In genomic region chr9:99793528-99793927, GRCh38 we compare ENCODE assay signal across 35 cellular contexts.
"Had no signal": no experiment of that assay in that cellular context is flagged by ENCODE, and none has a peak within 500 bp of the region (broad histone marks: within the 10 kb centered on the region; RNA-seq: fewer than 3 reads in every experiment).

No MANE protein-coding gene starts in this region.

- H3K9me3 ChIP-seq: MG63 had no signal

- H3K27me3 ChIP-seq: MG63 had no signal

- DNase-seq: Kasumi-1, MG63, MM.1S, MV-4-11, NCI-H1048, NCI-H1092, NCI-H1092 treated with DMSO at 0.1 percent for 48 hours, NCI-H1105, NCI-H1105 treated with DMSO at 0.1 percent for 48 hours, NCI-H1417, NCI-H1417 treated with DMSO at 0.1 percent for 48 hours, NCI-H1436, NCI-H1436 treated with DMSO at 0.1 percent for 48 hours, NCI-H146, NCI-H1694, NCI-H1694 treated with DMSO at 0.1 percent for 48 hours, NCI-H187, NCI-H187 treated with DMSO at 0.1 percent for 48 hours, NCI-H1930, NCI-H2029, NCI-H2029 treated with DMSO at 0.1 percent for 48 hours, NCI-H2081, NCI-H2081 treated with DMSO at 0.1 percent for 48 hours, NCI-H2107, NCI-H2171, NCI-H2171 treated with DMSO at 0.1 percent for 48 hours, NCI-H2227 treated with DMSO at 0.1 percent for 48 hours, NCI-H226, NCI-H345, NCI-H446, NCI-H446 treated with DMSO at 0.1 percent for 48 hours, NCI-H510A, NCI-H510A treated with DMSO at 0.1 percent for 48 hours, NCI-H524, NCI-H524 treated with DMSO at 0.1 percent for 48 hours had no signal

- H3K4me3 ChIP-seq: MG63 had no signal

- H3K36me3 ChIP-seq: MG63 had no signal
